Comparison of ENCODE assay signal across 8 cellular contexts in genomic region chr1:154405762-154406571, GRCh38.
DNase-seq lines count a peak whose midpoint lies in the region; ATAC-seq and TF ChIP-seq lines count a peak whose summit lies in the region.

No MANE protein-coding gene starts in this region.

- peak; percentile 65 for TF ChIP-seq CTCF in GM06990 (IDR thresholded peaks at IDR 0.05; ENCODE audit: insufficient read depth, low read length, poor library complexity, severe bottlenecking)
- TF ChIP-seq CTCF in retinal pigment epithelial cell (conservative IDR thresholded peaks at IDR 0.05; ENCODE audit: low read depth, low read length) = peak; percentile 62

- peak; percentile 7 for ATAC-seq in HG02798 (IDR thresholded peaks at IDR 0.05; ENCODE audit: poor library complexity, unreplicated experiment)
- peak; percentile 77 for ATAC-seq in SK-N-SH treated with all-trans-retinoic acid at 6 μM for 48 hours
- ATAC-seq in GM21423 (IDR thresholded peaks at IDR 0.05; ENCODE audit: unreplicated experiment) = no peak

- no peaks in the 10 kb centered on the region for H3K36me3 ChIP-seq in GM06990 (ENCODE audit: control insufficient read depth, insufficient read depth, low read length)

- H3K27me3 ChIP-seq in GM06990 (replicated peaks; ENCODE audit: control insufficient read depth, insufficient read depth, low read length) = no peaks in the 10 kb centered on the region

- DNase-seq in GM06990 (ENCODE audit: extremely low read depth, insufficient read length) = peak; percentile 72
- peak in 55 of 58 donors; percentile 32 to 91 (median 69) for DNase-seq in anterior cingulate cortex (lab: John Stamatoyannopoulos, UW)
- peak; percentile 39 to 58 for DNase-seq in hippocampal formation (lab: John Stamatoyannopoulos, UW)
- DNase-seq in retinal pigment epithelial cell (ENCODE audit: low read depth) = no peak
- DNase-seq in NCI-H510A treated with DMSO at 0.1 percent for 48 hours (lab: John Stamatoyannopoulos, UW) = no peak

- H3K4me3 ChIP-seq in GM06990 (replicated peaks; ENCODE audit: low read depth, low read length) (peak overlapping the region; percentile 63), retinal pigment epithelial cell (ENCODE audit: low read length) (peak overlapping the region; percentile 45)

TF ChIP-seq in SK-N-SH treated with all-trans-retinoic acid at 6 μM for 48 hours, 23 proteins besides CTCF, POLR2A, EP300 and RAD21:
- no peak for TF ChIP-seq RARB (CRISPR knock-in tag; IDR thresholded peaks at IDR 0.05)
- no peak for TF ChIP-seq ZNF565 (CRISPR knock-in tag; conservative IDR thresholded peaks at IDR 0.05; ENCODE audit: low read depth)
- no peak for TF ChIP-seq ZC3H10 (CRISPR knock-in tag; IDR thresholded peaks at IDR 0.05)
- TF ChIP-seq TSHZ2 (CRISPR knock-in tag; IDR thresholded peaks at IDR 0.05) = no peak
- TF ChIP-seq CSDC2 (CRISPR knock-in tag; IDR thresholded peaks at IDR 0.05) = no peak
- TF ChIP-seq ARNTL (CRISPR knock-in tag; IDR thresholded peaks at IDR 0.05; ENCODE audit: borderline replicate concordance, low read depth) = no peak
- no peak for TF ChIP-seq CREB5 (CRISPR knock-in tag; IDR thresholded peaks at IDR 0.05; ENCODE audit: low read depth)
- no peak for TF ChIP-seq ZNF8 (CRISPR knock-in tag; IDR thresholded peaks at IDR 0.05)
- TF ChIP-seq SNAI2 (CRISPR knock-in tag; IDR thresholded peaks at IDR 0.05) = no peak
- TF ChIP-seq BACH2 (CRISPR knock-in tag; IDR thresholded peaks at IDR 0.05; ENCODE audit: borderline replicate concordance) = no peak
- TF ChIP-seq ZNF70 (CRISPR knock-in tag; IDR thresholded peaks at IDR 0.05) = no peak
- no peak for TF ChIP-seq ESRRG (CRISPR knock-in tag; IDR thresholded peaks at IDR 0.05)
- TF ChIP-seq PATZ1 (CRISPR knock-in tag; IDR thresholded peaks at IDR 0.05; ENCODE audit: borderline replicate concordance) = no peak
- no peak for TF ChIP-seq TCF4 (CRISPR knock-in tag; IDR thresholded peaks at IDR 0.05; ENCODE audit: borderline replicate concordance)
- no peak for TF ChIP-seq GLIS3 (CRISPR knock-in tag; IDR thresholded peaks at IDR 0.05)
- no peak for TF ChIP-seq PPARA (CRISPR knock-in tag; IDR thresholded peaks at IDR 0.05; ENCODE audit: borderline replicate concordance)
- no peak for TF ChIP-seq ZFP3 (CRISPR knock-in tag; IDR thresholded peaks at IDR 0.05)
- no peak for TF ChIP-seq POU6F1 (CRISPR knock-in tag; IDR thresholded peaks at IDR 0.05; ENCODE audit: borderline replicate concordance, low read depth)

Comparison
In these comparisons a context has a peak if more than half of its experiments do, and no peak if none do; other contexts are left out.
1. DNase-seq: peak in GM06990 (single experiment), anterior cingulate cortex (55 of 58) and hippocampal formation (2 of 2); none in retinal pigment epithelial cell (single experiment) and NCI-H510A treated with DMSO at 0.1 percent for 48 hours (single experiment).